ENCODE assay signal across 24 cellular contexts in genomic region chr20:39052676-39053075, GRCh38.
DNase-seq lines count a peak whose midpoint lies in the region; ATAC-seq, FAIRE-seq and TF ChIP-seq lines count a peak whose summit lies in the region.
"Had no signal": no experiment of that assay in that cellular context is flagged by ENCODE, and none has a peak within 500 bp of the region (broad histone marks: within the 10 kb centered on the region; RNA-seq: fewer than 3 reads in every experiment).

No MANE protein-coding gene starts in this region.

- H3K4me1 ChIP-seq in K562 (replicated peaks in 1 of 2; ENCODE audit: control insufficient read depth in 2 of 2, insufficient read depth in 2 of 2, low read length in 2 of 2), result peaks cover 8 to 14% of the 10 kb centered on the region in 2 experiments
- H3K4me1 ChIP-seq in trophoblast cell (ENCODE audit: control insufficient read depth in 1 of 2, insufficient read depth in 2 of 2, low read length in 2 of 2), result no peaks in the 10 kb centered on the region
- H3K4me1 ChIP-seq: BE2C had no signal

- no peak overlapping the region for H2BK120ac ChIP-seq in trophoblast cell (ENCODE audit: insufficient read depth, low read length, poor library complexity)

- H3K9ac ChIP-seq in K562 (ENCODE audit: insufficient read depth in 1 of 2, low read depth in 2 of 2, low read length in 2 of 2), result no peak overlapping the region
- no peak overlapping the region for H3K9ac ChIP-seq in trophoblast cell (ENCODE audit: low read length)
- H3K9ac ChIP-seq: BLaER1 treated with 17β-estradiol and CSF1 and Interleukin-3, amounts not matched to agents 10 nM and 100 nM; GM23248 had no signal

- H3K27ac ChIP-seq in K562 (ENCODE audit: extremely low read depth, low read depth, low read length) (no peak overlapping the region), trophoblast cell (ENCODE audit: low read depth, low read length) (no peak overlapping the region)
- H3K27ac ChIP-seq: A549; BLaER1 treated with 17β-estradiol and CSF1 and Interleukin-3, amounts not matched to agents 10 nM and 100 nM; GM23248 had no signal

- TF ChIP-seq RAD21 in K562 (CRISPR knock-in tag; conservative IDR thresholded peaks at IDR 0.05 in 1 of 2, IDR thresholded peaks at IDR 0.05 in 1 of 2), result no peak

- no peak overlapping the region for H2BK5ac ChIP-seq in trophoblast cell (ENCODE audit: low read depth, low read length, poor library complexity)

- H3K27ac Mint-ChIP-seq in glutamatergic neuron (ENCODE audit: unreplicated experiment), result peak overlapping the region; percentile 74
- no peak overlapping the region for H3K27ac Mint-ChIP-seq in activated CD8-positive, alpha-beta T cell treated with anti-CD3 and anti-CD28 coated beads for 36 hours
- H3K27ac Mint-ChIP-seq: CD4-positive, alpha-beta T cell; CD8-positive, alpha-beta memory T cell; H9 had no signal

- TF ChIP-seq EP300 in K562 (IDR thresholded peaks at IDR 0.05; ENCODE audit: low read length), result no peak

- POLR2A ChIA-PET in K562 (lab: Yijun Ruan, JAX), result interaction anchor here (0.9 kb wide), 1 partner anchor 17 kb away, joined by 4 read pairs; no protein-coding TSS in a partner anchor
- POLR2A ChIA-PET in activated CD8-positive, alpha-beta T cell treated with anti-CD3 and anti-CD28 coated beads for 36 hours (lab: Charles Lee), result no interaction called here

- H3K27me3 Mint-ChIP-seq in glutamatergic neuron (ENCODE audit: unreplicated experiment), result peaks cover 13% of the 10 kb centered on the region
- H3K27me3 Mint-ChIP-seq in activated CD8-positive, alpha-beta T cell treated with anti-CD3 and anti-CD28 coated beads for 36 hours, result peaks cover 1% of the 10 kb centered on the region

- H3K9me3 ChIP-seq in K562 (replicated peaks; ENCODE audit: control insufficient read depth, insufficient read depth, low read depth, low read length) (no peaks in the 10 kb centered on the region), trophoblast cell (ENCODE audit: insufficient read depth, low read depth, low read length) (no peaks in the 10 kb centered on the region)
- H3K9me3 ChIP-seq: A549; BE2C; BLaER1 treated with 17β-estradiol and CSF1 and Interleukin-3, amounts not matched to agents 10 nM and 100 nM had no signal

- no peak overlapping the region for H2AK5ac ChIP-seq in trophoblast cell (ENCODE audit: low read length)

- DNase-seq in HTR-8/SVneo (ENCODE audit: insufficient read length, low spot score) (no peak), K562 (ENCODE audit: extremely low read depth in 1 of 4, low spot score in 3 of 4) (no peak), glutamatergic neuron (no peak), trophoblast cell (no peak), NCI-H1048 (lab: John Stamatoyannopoulos, UW) (no peak), GM19238 (ENCODE audit: insufficient read length, low spot score) (no peak)
- DNase-seq in activated CD8-positive, alpha-beta T cell treated with anti-CD3 and anti-CD28 coated beads for 36 hours, result no peak
- DNase-seq: 8988T; ACHN; AML-193; BE2C; CD4-positive, alpha-beta T cell; CD8-positive, alpha-beta memory T cell; DMS53; DMS79 treated with DMSO at 0.1 percent for 48 hours; GF-D8; GM23248; H9 had no signal

- H3K4me3 ChIP-seq in K562 (no peak overlapping the region), trophoblast cell (ENCODE audit: low read depth, low read length) (peak overlapping the region; percentile 1)
- H3K4me3 ChIP-seq: A549; BLaER1 treated with 17β-estradiol and CSF1 and Interleukin-3, amounts not matched to agents 10 nM and 100 nM; GM23248 had no signal

- no peaks in the 10 kb centered on the region for H3K9me1 ChIP-seq in K562 (ENCODE audit: control insufficient read depth, insufficient read depth, low read length)

- H3K4ac ChIP-seq in trophoblast cell (ENCODE audit: low read depth, low read length), result no peak overlapping the region

- TF ChIP-seq CTCF in K562 (IDR thresholded peaks at IDR 0.05 in 2 of 3, conservative IDR thresholded peaks at IDR 0.05 in 1 of 3; ENCODE audit: insufficient read depth in 2 of 3, low read depth in 1 of 3, low read length in 3 of 3) (no peak), glutamatergic neuron (IDR thresholded peaks at IDR 0.05; ENCODE audit: partially characterized antibody, unreplicated experiment) (no peak)
- TF ChIP-seq CTCF in activated CD8-positive, alpha-beta T cell treated with anti-CD3 and anti-CD28 coated beads for 36 hours (IDR thresholded peaks at IDR 0.05), result no peak

- peaks cover 5% of the 10 kb centered on the region for H3K79me1 ChIP-seq in trophoblast cell (ENCODE audit: low read length)

- CTCF ChIA-PET in K562 (lab: Yijun Ruan, JAX; ENCODE audit: low intra/inter-chr PET ratio), result no interaction called here
- CTCF ChIA-PET in activated CD8-positive, alpha-beta T cell treated with anti-CD3 and anti-CD28 coated beads for 36 hours (lab: Charles Lee), result interaction anchor here (5.3 kb wide), 2 partner anchors 15 to 30 kb away, joined by 57 to 153 read pairs; no protein-coding TSS in a partner anchor

- peak; percentile 95 for FAIRE-seq in HTR-8/SVneo (lab: Jason Lieb, UNC)
- no peak for FAIRE-seq in K562 (lab: Jason Lieb, UNC)
- FAIRE-seq: A549, GM12891, GM18507 had no signal

- no peak overlapping the region for H4K91ac ChIP-seq in trophoblast cell (ENCODE audit: low read depth, low read length)

- in situ Hi-C loops in K562 (cut with MboI), result no loop called here

- H3K27me3 ChIP-seq in K562 (ENCODE audit: control insufficient read depth in 2 of 2, insufficient read depth in 2 of 2, low read length in 2 of 2) (peaks cover 0 to 22% of the 10 kb centered on the region in 2 experiments), trophoblast cell (ENCODE audit: insufficient read depth, low read length) (no peaks in the 10 kb centered on the region)
- H3K27me3 ChIP-seq: BE2C; BLaER1 treated with 17β-estradiol and CSF1 and Interleukin-3, amounts not matched to agents 10 nM and 100 nM had no signal

- no peak overlapping the region for H3K18ac ChIP-seq in trophoblast cell (ENCODE audit: low read length)

- no peaks in the 10 kb centered on the region for H3K79me2 ChIP-seq in K562 (ENCODE audit: control insufficient read depth, insufficient read depth, low read length)
- peaks cover 3% of the 10 kb centered on the region for H3K79me2 ChIP-seq in trophoblast cell (ENCODE audit: control insufficient read depth, insufficient read depth, low read length, poor library complexity)

- no peaks in the 10 kb centered on the region for H3K36me3 Mint-ChIP-seq in glutamatergic neuron (ENCODE audit: unreplicated experiment)
- no peaks in the 10 kb centered on the region for H3K36me3 Mint-ChIP-seq in activated CD8-positive, alpha-beta T cell treated with anti-CD3 and anti-CD28 coated beads for 36 hours (ENCODE audit: low read depth)
- H3K36me3 Mint-ChIP-seq: CD14-positive monocyte had no signal

- BruUV-seq in K562 (replicated peaks; lab: Mats Ljungman, UMichigan), result no TSS peak

- no peak for ATAC-seq in K562
- no peak for ATAC-seq in activated CD8-positive, alpha-beta T cell treated with anti-CD3 and anti-CD28 coated beads for 36 hours
- ATAC-seq: A549, HCT116 had no signal

- no peak overlapping the region for H3K23ac ChIP-seq in trophoblast cell (ENCODE audit: low read length)

- H2AFZ ChIP-seq in K562 (ENCODE audit: low read depth, low read length) (no peak overlapping the region), trophoblast cell (ENCODE audit: insufficient read depth, low read length, poor library complexity) (no peak overlapping the region)
- H2AFZ ChIP-seq: GM23248 had no signal

- H4K8ac ChIP-seq in trophoblast cell (ENCODE audit: low read depth, low read length), result no peak overlapping the region

- H3K4me3 Mint-ChIP-seq in glutamatergic neuron (ENCODE audit: unreplicated experiment), result peak overlapping the region; percentile 15
- no peak overlapping the region for H3K4me3 Mint-ChIP-seq in activated CD8-positive, alpha-beta T cell treated with anti-CD3 and anti-CD28 coated beads for 36 hours
- H3K4me3 Mint-ChIP-seq: CD14-positive monocyte; CD4-positive, alpha-beta T cell; H9 had no signal

- no peak overlapping the region for H3K4me2 ChIP-seq in K562 (ENCODE audit: insufficient read depth, low read length)
- H3K4me2 ChIP-seq in trophoblast cell (ENCODE audit: low read length), result no peak overlapping the region
- H3K4me2 ChIP-seq: A549; BLaER1 treated with 17β-estradiol and CSF1 and Interleukin-3, amounts not matched to agents 10 nM and 100 nM had no signal

- H3K9me3 Mint-ChIP-seq in glutamatergic neuron (ENCODE audit: unreplicated experiment), result peaks cover 20% of the 10 kb centered on the region
- no peaks in the 10 kb centered on the region for H3K9me3 Mint-ChIP-seq in activated CD8-positive, alpha-beta T cell treated with anti-CD3 and anti-CD28 coated beads for 36 hours
- H3K9me3 Mint-ChIP-seq: CD14-positive monocyte; CD4-positive, alpha-beta T cell; CD8-positive, alpha-beta memory T cell; H9 had no signal

- intact Hi-C loops in K562 (cut with micrococcal nuclease), result no loop called here
- intact Hi-C loops in activated CD8-positive, alpha-beta T cell treated with anti-CD3 and anti-CD28 coated beads for 36 hours (cut with micrococcal nuclease), result no loop called here

- no peak overlapping the region for H3K14ac ChIP-seq in trophoblast cell (ENCODE audit: low read length)

- H2BK12ac ChIP-seq in trophoblast cell (ENCODE audit: low read length), result no peak overlapping the region

- TF ChIP-seq POLR2A in K562 (conservative IDR thresholded peaks at IDR 0.05), result no peak

- H3K4me1 Mint-ChIP-seq in glutamatergic neuron (ENCODE audit: low read depth, unreplicated experiment), result peaks cover 14% of the 10 kb centered on the region
- H3K4me1 Mint-ChIP-seq in activated CD8-positive, alpha-beta T cell treated with anti-CD3 and anti-CD28 coated beads for 36 hours (ENCODE audit: low read depth), result peaks cover 6% of the 10 kb centered on the region

- H4K12ac ChIP-seq in trophoblast cell (ENCODE audit: low read depth, low read length), result no peak overlapping the region

- WGBS in K562 (ENCODE audit: insufficient coverage, low coverage, missing lambda C conversion rate), result 69% methylated on average over 8 of the region's 8 CpGs
- no CpG with 5 or more reads among the region's 8 CpGs for WGBS in trophoblast cell (ENCODE audit: extremely low coverage, insufficient coverage, insufficient read length)

- H4K20me1 ChIP-seq in K562 (replicated peaks; ENCODE audit: control insufficient read depth, insufficient read depth, low read length), result no peaks in the 10 kb centered on the region
- H4K20me1 ChIP-seq: BLaER1 treated with 17β-estradiol and CSF1 and Interleukin-3, amounts not matched to agents 10 nM and 100 nM had no signal

- H3K36me3 ChIP-seq in K562 (ENCODE audit: control insufficient read depth, insufficient read depth, low read length) (no peaks in the 10 kb centered on the region), trophoblast cell (ENCODE audit: control insufficient read depth in 1 of 2, insufficient read depth in 2 of 2, low read length in 2 of 2) (no peaks in the 10 kb centered on the region)
- H3K36me3 ChIP-seq: BE2C; BLaER1 treated with 17β-estradiol and CSF1 and Interleukin-3, amounts not matched to agents 10 nM and 100 nM had no signal

TF ChIP-seq in K562, 482 proteins besides CTCF, POLR2A, EP300 and RAD21:
- 0 out of 2 replicates have a peak, but pooled peaks have one; percentile 45 for TF ChIP-seq MAX (CRISPR knock-in tag; IDR thresholded peaks at IDR 0.05)
- TF ChIP-seq DMBX1 (CRISPR knock-in tag; IDR thresholded peaks at IDR 0.05; ENCODE audit: borderline replicate concordance), result no peak
TF ChIP-seq in K562: peak in this region for 1.
